In the genomic region with DNA sequence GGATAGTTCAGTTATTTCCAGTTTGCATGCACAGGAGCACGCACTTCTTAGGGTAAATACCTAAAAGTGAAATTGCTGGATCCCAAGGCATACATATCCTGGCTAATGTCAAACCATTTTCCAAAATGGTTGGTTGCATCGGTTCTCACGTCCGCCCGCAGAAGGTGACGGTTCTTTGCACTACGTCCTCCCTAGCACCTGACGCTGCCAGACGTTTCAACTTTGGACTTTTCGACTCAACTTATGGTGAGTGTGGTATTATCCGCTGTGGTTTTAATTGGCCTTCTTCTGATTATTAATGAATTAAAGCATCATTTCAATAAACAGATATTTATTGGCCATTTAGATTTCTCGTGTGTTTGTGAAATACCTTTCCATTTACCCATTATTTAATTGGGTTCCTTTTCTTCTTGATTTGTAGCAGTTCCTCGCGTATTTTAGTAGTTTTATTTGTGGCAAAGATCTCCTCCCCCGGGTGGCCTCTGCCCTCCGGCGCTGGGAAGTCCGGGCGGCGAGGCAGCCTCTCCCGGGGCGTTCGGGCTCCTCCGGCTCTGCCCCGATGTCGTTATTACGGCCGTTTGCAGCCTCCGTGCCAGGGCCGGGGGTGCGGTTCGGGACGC, we compare ENCODE assay signal across 8 cellular contexts. TPM values are rescaled to one million over a fixed set of nuclear protein-coding genes. Genes with fewer than 3 reads are reported as not detected.
DNase-seq lines count a peak whose midpoint lies in the region; ATAC-seq and TF ChIP-seq lines count a peak whose summit lies in the region.

JHY (plus strand) TSS at position 571 of the 620 bp plus-strand sequence. CDS start 3,091 bp downstream, outside the sequence.

- H3K36me3 Mint-ChIP-seq in WTC11, result no peaks in the 10 kb centered on the region

- H3K27ac Mint-ChIP-seq in WTC11, result no peak within 1 kb of the TSS

- DNase-seq in HFF-Myc (ENCODE audit: extremely low read depth, low read depth), result no peak
- DNase-seq in WTC11 (ENCODE audit: low spot score), result no peak
- DNase-seq in hepatic stellate cell (ENCODE audit: low spot score), result peak; percentile 9
- DNase-seq in HK-2 (ENCODE audit: unreplicated experiment), result no peak
- no peak for DNase-seq in left colon

- ATAC-seq in WTC11, result no peak
- no peak for ATAC-seq in GM19452 (IDR thresholded peaks at IDR 0.05; ENCODE audit: unreplicated experiment)
- no peak for ATAC-seq in GM21528 (IDR thresholded peaks at IDR 0.05; ENCODE audit: low FRiP score, unreplicated experiment)
- no peak for ATAC-seq in left colon

- peak within 1 kb of the TSS; percentile 78 to 94 (median 88) for H3K27ac ChIP-seq in skin epidermis

- H3K4me3 ChIP-seq in HFF-Myc (replicated peaks; ENCODE audit: low read depth, low read length) (peak within 1 kb of the TSS; percentile 51), skin epidermis (peak within 1 kb of the TSS; percentile 54 to 78 (median 64))

- peak within 1 kb of the TSS; percentile 82 for H3K4me3 Mint-ChIP-seq in WTC11

- no peaks in the 10 kb centered on the region for H3K9me3 Mint-ChIP-seq in WTC11

- POLR2A ChIA-PET in WTC11 (lab: Charles Lee), result no interaction called here

- intact Hi-C loops in left colon (cut with DNase I, micrococcal nuclease), result no loop called here

- peaks cover 41% of the 10 kb centered on the region for H3K4me1 Mint-ChIP-seq in WTC11

- no peak for TF ChIP-seq CTCF in HFF-Myc (IDR thresholded peaks at IDR 0.05; ENCODE audit: low read depth, low read length, missing control alignments)
- TF ChIP-seq CTCF in WTC11 (IDR thresholded peaks at IDR 0.05), result no peak

- H3K27me3 Mint-ChIP-seq in WTC11 (ENCODE audit: low read depth), result peaks cover 17% of the 10 kb centered on the region

- CTCF ChIA-PET in WTC11 (lab: Charles Lee), result no interaction called here

TF ChIP-seq in WTC11, 78 proteins besides CTCF, POLR2A, EP300 and RAD21:
- TF ChIP-seq FOXP1 (CRISPR knock-in tag; IDR thresholded peaks at IDR 0.05; ENCODE audit: borderline replicate concordance), result peak; percentile 14; the same call in 1 of the 2 replicates
- no peak for TF ChIP-seq CREM (CRISPR knock-in tag; IDR thresholded peaks at IDR 0.05)
- no peak for TF ChIP-seq CREB1 (CRISPR knock-in tag; IDR thresholded peaks at IDR 0.05)

RNA-seq across cellular contexts. Expression of gene JHY, which starts in this region (rescaled TPM):
- total RNA-seq in WTC11 (2021) (1.1 to 1.6 TPM (median 1.4 TPM) in 3 replicates), left colon (1 to 10 TPM; 1.9 to 2.0 TPM)
